ENCODE assay signal across 8 cellular contexts in the genomic region with DNA sequence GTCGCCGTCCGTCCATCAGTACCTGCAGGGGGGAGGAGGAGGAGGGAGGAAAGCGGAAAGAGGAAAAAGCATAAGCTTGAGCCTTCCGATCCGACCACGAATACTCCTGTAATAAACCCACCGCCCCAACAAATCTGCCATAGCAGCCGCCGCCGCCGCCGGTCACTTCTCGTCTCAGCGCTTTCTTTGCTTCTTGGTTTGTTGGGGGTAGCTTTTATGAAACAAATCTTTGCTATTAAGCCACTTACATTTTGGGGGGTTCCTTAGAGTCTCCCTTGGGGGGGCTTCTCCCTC. TPM values are rescaled to one million over a fixed set of nuclear protein-coding genes. Genes with fewer than 3 reads are reported as not detected.
DNase-seq lines count a peak whose midpoint lies in the region; ATAC-seq, FAIRE-seq and TF ChIP-seq lines count a peak whose summit lies in the region.

No MANE protein-coding gene starts in this region.

- ATAC-seq in GM18867 (IDR thresholded peaks at IDR 0.05; ENCODE audit: unreplicated experiment), result peak; percentile 5
- ATAC-seq in HG03432 (IDR thresholded peaks at IDR 0.05; ENCODE audit: unreplicated experiment), result peak; percentile 4
- no peak for ATAC-seq in HG02884 (IDR thresholded peaks at IDR 0.05; ENCODE audit: unreplicated experiment)

- no peaks in the 10 kb centered on the region for H3K9me2 ChIP-seq in Karpas-422 (replicated peaks; ENCODE audit: insufficient read depth, low read length)

- no peak for FAIRE-seq in D721Med (lab: Jason Lieb, UNC)

- H3K79me2 ChIP-seq in parathyroid adenoma, result no peaks in the 10 kb centered on the region
- H3K79me2 ChIP-seq in Karpas-422 (ENCODE audit: low read length), result no peaks in the 10 kb centered on the region

- no peak overlapping the region for H3K27ac ChIP-seq in ectodermal cell (ENCODE audit: insufficient read depth, low read depth, low read length, poor library complexity, severe bottlenecking)
- no peak overlapping the region for H3K27ac ChIP-seq in parathyroid adenoma
- no peak overlapping the region for H3K27ac ChIP-seq in Karpas-422 (ENCODE audit: low read length)

- H3K4me3 ChIP-seq in ectodermal cell (ENCODE audit: insufficient read depth, low read depth, low read length) (peak overlapping the region; percentile 66), parathyroid adenoma (ENCODE audit: low read depth, low read length) (peak overlapping the region; percentile 50), Karpas-422 (ENCODE audit: low read length) (no peak overlapping the region)

- H4K20me1 ChIP-seq in Karpas-422 (ENCODE audit: insufficient read depth, low read depth, low read length), result no peaks in the 10 kb centered on the region

- H3K9ac ChIP-seq in parathyroid adenoma (no peak overlapping the region), Karpas-422 (ENCODE audit: low read length) (no peak overlapping the region)

- TF ChIP-seq CTCF in parathyroid adenoma (IDR thresholded peaks at IDR 0.05) (no peak), D721Med (IDR thresholded peaks at IDR 0.05; ENCODE audit: insufficient read depth, missing control alignments) (no peak)

- H3K36me3 ChIP-seq in ectodermal cell (ENCODE audit: control insufficient read depth, insufficient read depth, low read length) (no peaks in the 10 kb centered on the region), parathyroid adenoma (ENCODE audit: control insufficient read depth, insufficient read depth, low read length) (no peaks in the 10 kb centered on the region), Karpas-422 (ENCODE audit: insufficient read depth, low read length) (no peaks in the 10 kb centered on the region)

- DNase-seq in D721Med (ENCODE audit: insufficient read length, low spot score), result no peak
- no peak for DNase-seq in CD1c-positive myeloid dendritic cell (ENCODE audit: extremely low spot score)
- no peak for DNase-seq in Karpas-422

- H3K4me2 ChIP-seq in parathyroid adenoma (ENCODE audit: low read length) (peak overlapping the region; percentile 65), Karpas-422 (ENCODE audit: low read depth, low read length, poor library complexity, severe bottlenecking) (no peak overlapping the region)

- WGBS in ectodermal cell, 2 experiments, result 0% methylated on average over 12 of the region's 15 CpGs; no CpG with 5 or more reads in 1 of the 2 experiments

- no peaks in the 10 kb centered on the region for H3K9me3 ChIP-seq in ectodermal cell (ENCODE audit: control insufficient read depth, low read length)
- no peaks in the 10 kb centered on the region for H3K9me3 ChIP-seq in parathyroid adenoma (ENCODE audit: control insufficient read depth, low read length)
- H3K9me3 ChIP-seq in Karpas-422 (ENCODE audit: low read length), result no peaks in the 10 kb centered on the region

- peaks cover 82% of the 10 kb centered on the region for H3K27me3 ChIP-seq in ectodermal cell (ENCODE audit: control insufficient read depth, insufficient read depth, low read length, poor library complexity, severe bottlenecking)
- no peaks in the 10 kb centered on the region for H3K27me3 ChIP-seq in parathyroid adenoma (ENCODE audit: control insufficient read depth, insufficient read depth, low read length)
- no peaks in the 10 kb centered on the region for H3K27me3 ChIP-seq in Karpas-422 (ENCODE audit: low read length)

- H2AFZ ChIP-seq in parathyroid adenoma, result peak overlapping the region; percentile 51
- no peak overlapping the region for H2AFZ ChIP-seq in Karpas-422 (ENCODE audit: low read length)

- H3K4me1 ChIP-seq in ectodermal cell (ENCODE audit: control insufficient read depth, insufficient read depth, low read length) (peaks cover 15% of the 10 kb centered on the region), parathyroid adenoma (no peaks in the 10 kb centered on the region), Karpas-422 (ENCODE audit: low read length) (no peaks in the 10 kb centered on the region)

RNA-seq across cellular contexts. Expression of a gene that starts 0.3 kb away (rescaled TPM):
- polyA plus RNA-seq in ectodermal cell (2013, experiment 1 of 4), result 0.65 TPM
- 0.66 TPM for polyA plus RNA-seq in ectodermal cell (2013, experiment 2 of 4)
- 0.85 TPM for polyA plus RNA-seq in ectodermal cell (2013, experiment 3 of 4)
- polyA plus RNA-seq in ectodermal cell (2013, experiment 4 of 4), result 0.85 TPM
- total RNA-seq in Karpas-422 (2014; rRNA removed; shearing (Covaris generic); ENCODE audit: low replicate concordance), result not detected in 2 replicates
